In the genomic region with DNA sequence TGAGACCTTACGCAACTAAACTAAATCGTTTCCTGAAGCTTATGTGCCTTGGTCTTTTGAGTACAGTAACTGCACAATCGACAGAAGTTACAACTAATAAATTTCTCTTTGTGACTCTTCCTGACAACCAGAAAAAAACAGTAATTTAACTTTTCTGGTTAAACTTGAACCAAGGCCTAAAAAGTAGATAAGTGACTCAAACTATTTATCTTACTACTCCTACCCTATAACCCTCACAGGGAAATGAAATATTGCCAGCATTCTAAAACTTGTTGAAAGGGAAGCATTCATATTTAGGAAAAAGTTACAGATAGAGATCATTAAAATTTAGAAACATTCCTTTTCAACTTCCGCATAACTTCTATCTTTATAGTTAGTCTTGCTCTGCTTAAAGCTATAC, we compare ENCODE assay signal across 22 cellular contexts.
"Had no signal": no experiment of that assay in that cellular context is flagged by ENCODE, and none has a peak within 500 bp of the region (broad histone marks: within the 10 kb centered on the region; RNA-seq: fewer than 3 reads in every experiment).

No MANE protein-coding gene starts in this region.

- H3K9me3 ChIP-seq: lower lobe of right lung, prostate gland, right atrium auricular region, thyroid gland had no signal

- H3K36me3 ChIP-seq: lower lobe of right lung, prostate gland, right atrium auricular region, thyroid gland had no signal

- H3K27me3 Mint-ChIP-seq: activated B cell treated with CpG ODN at 0.5 μM for 24 hours; activated CD4-positive, alpha-beta T cell treated with anti-CD3 and anti-CD28 coated beads for 36 hours; activated naive CD8-positive, alpha-beta T cell treated with anti-CD3 and anti-CD28 coated beads, Interleukin-2, amount 10 ng/mL, durations not matched to agents 7 days and 5 days had no signal

- H3K36me3 Mint-ChIP-seq: activated naive CD8-positive, alpha-beta T cell treated with anti-CD3 and anti-CD28 coated beads, Interleukin-2, amount 10 ng/mL, durations not matched to agents 7 days and 5 days; natural killer cell had no signal

- H3K4me1 Mint-ChIP-seq: activated B cell treated with CpG ODN at 0.5 μM for 24 hours; activated CD4-positive, alpha-beta T cell treated with anti-CD3 and anti-CD28 coated beads for 36 hours; activated naive CD8-positive, alpha-beta T cell treated with anti-CD3 and anti-CD28 coated beads, Interleukin-2, amount 10 ng/mL, durations not matched to agents 7 days and 5 days; immature natural killer cell; natural killer cell had no signal

- H3K4me3 Mint-ChIP-seq: activated B cell treated with CpG ODN at 0.5 μM for 24 hours; activated CD4-positive, alpha-beta T cell treated with anti-CD3 and anti-CD28 coated beads for 36 hours; activated naive CD8-positive, alpha-beta T cell treated with anti-CD3 and anti-CD28 coated beads, Interleukin-2, amount 10 ng/mL, durations not matched to agents 7 days and 5 days; activated T-cell treated with anti-CD3 and anti-CD28 coated beads, Interleukin-2, amount 50 U/mL, for 4 hours; immature natural killer cell; natural killer cell; T-helper 1 cell treated with Interleukin-12 subunit alpha and Interleukin-12 subunit beta and Interleukin-4 antibody, amounts not matched to agents 30 μg/mL and 1 μg/mL, for 36 hours had no signal

- H3K4me1 ChIP-seq: lower lobe of right lung, prostate gland, right atrium auricular region, thyroid gland had no signal

- H3K27ac ChIP-seq: lower lobe of right lung, prostate gland, right atrium auricular region, thyroid gland had no signal

- DNase-seq: activated B cell treated with CpG ODN at 0.5 μM for 24 hours; activated CD4-positive, alpha-beta T cell treated with anti-CD3 and anti-CD28 coated beads for 36 hours; activated CD4-positive, alpha-beta T cell treated with anti-CD3 and anti-CD28 coated beads, Interleukin-2, amount 50 U/mL, for 4 hours; activated CD8-positive, alpha-beta memory T cell treated with anti-CD3 and anti-CD28 coated beads, Interleukin-2, amount 50 U/mL, for 48 hours; activated naive CD4-positive, alpha-beta T cell treated with Interleukin-2 at 50 U/mL for 16 hours; activated naive CD8-positive, alpha-beta T cell treated with anti-CD3 and anti-CD28 coated beads, Interleukin-2, amount 10 ng/mL, durations not matched to agents 7 days and 5 days; activated T-cell treated with anti-CD3 and anti-CD28 coated beads, Interleukin-2, amount 50 U/mL, for 4 hours; cerebellar nuclear complex; erythroblast; immature natural killer cell; lower lobe of right lung; natural killer cell; stimulated activated CD4-positive, alpha-beta T cell treated with anti-CD3 and anti-CD28 coated beads, Interleukin-4, amount 100 ng/mL, for 24 hours; stimulated activated naive CD8-positive, alpha-beta T cell treated with anti-CD3 and anti-CD28 coated beads, Interleukin-15, Interleukin-2, amounts not matched to agents 100 U/mL and 50 U/mL, for 24 hours; substantia nigra; T1000; thyroid gland had no signal

- H3K4me3 ChIP-seq: lower lobe of right lung, prostate gland, right atrium auricular region, thyroid gland had no signal

- H3K9me3 Mint-ChIP-seq: activated naive CD8-positive, alpha-beta T cell treated with anti-CD3 and anti-CD28 coated beads, Interleukin-2, amount 10 ng/mL, durations not matched to agents 7 days and 5 days had no signal

- H3K27ac Mint-ChIP-seq: activated B cell treated with CpG ODN at 0.5 μM for 24 hours; activated CD4-positive, alpha-beta T cell treated with anti-CD3 and anti-CD28 coated beads for 36 hours; activated naive CD8-positive, alpha-beta T cell treated with anti-CD3 and anti-CD28 coated beads, Interleukin-2, amount 10 ng/mL, durations not matched to agents 7 days and 5 days; activated T-helper 2 cell treated with anti-CD3 and anti-CD28 coated beads, Interferon-gamma antibody, Interleukin-2, Interleukin-4, amounts not matched to agents 10 μg/mL and 5 μg/mL and 100 μg/mL, durations not matched to agents 14 hours and 24 hours and 36 hours; natural killer cell; T-helper 1 cell treated with Interleukin-12 subunit alpha and Interleukin-12 subunit beta and Interleukin-4 antibody, amounts not matched to agents 30 μg/mL and 1 μg/mL, for 36 hours had no signal

- ATAC-seq: activated CD4-positive, alpha-beta T cell treated with anti-CD3 and anti-CD28 coated beads for 36 hours; activated T-cell treated with anti-CD3 and anti-CD28 coated beads, Interleukin-2, amount 50 U/mL, for 4 hours; left lobe of liver; stimulated activated naive CD8-positive, alpha-beta T cell treated with anti-CD3 and anti-CD28 coated beads, Interleukin-15, Interleukin-2, amounts not matched to agents 100 U/mL and 50 U/mL, for 24 hours had no signal

- H3K27me3 ChIP-seq: right atrium auricular region, thyroid gland had no signal
